Comparison of ENCODE assay signal across 18 cellular contexts in genomic region chrX:141936080-141936479, GRCh38. TPM values are rescaled to one million over a fixed set of nuclear protein-coding genes. Genes with fewer than 3 reads are reported as not detected.
DNase-seq lines count a peak whose midpoint lies in the region; ATAC-seq and TF ChIP-seq lines count a peak whose summit lies in the region.
"Had no signal": no experiment of that assay in that cellular context is flagged by ENCODE, and none has a peak within 500 bp of the region (broad histone marks: within the 10 kb centered on the region; RNA-seq: fewer than 3 reads in every experiment).

No MANE protein-coding gene starts in this region.

- no peaks in the 10 kb centered on the region for H4K20me1 ChIP-seq in GM23338 (replicated peaks; ENCODE audit: insufficient read depth)

- H3K27me3 ChIP-seq in GM23338 (ENCODE audit: insufficient read depth): no peaks in the 10 kb centered on the region
- H3K27me3 ChIP-seq: heart left ventricle had no signal

- no peak overlapping the region for H3K4me2 ChIP-seq in GM23338

- no peak overlapping the region for H3K27ac Mint-ChIP-seq in GM23338
- H3K27ac Mint-ChIP-seq in neural crest cell (ENCODE audit: unreplicated experiment): no peak overlapping the region
- H3K27ac Mint-ChIP-seq: activated naive CD8-positive, alpha-beta T cell treated with anti-CD3 and anti-CD28 coated beads, Interleukin-2, amount 10 ng/mL, durations not matched to agents 7 days and 5 days; CD14-positive monocyte had no signal

- H3K27me3 Mint-ChIP-seq in GM23338 (ENCODE audit: insufficient read depth, low read depth, poor library complexity) (no peaks in the 10 kb centered on the region), neural crest cell (ENCODE audit: low read depth) (no peaks in the 10 kb centered on the region)
- H3K27me3 Mint-ChIP-seq: activated naive CD8-positive, alpha-beta T cell treated with anti-CD3 and anti-CD28 coated beads, Interleukin-2, amount 10 ng/mL, durations not matched to agents 7 days and 5 days had no signal

- H3K27ac ChIP-seq in GM23338 (ENCODE audit: low read depth) (no peak overlapping the region), coronary artery (no peak overlapping the region)
- H3K27ac ChIP-seq: heart left ventricle had no signal

- H3K36me3 ChIP-seq in GM23338 (ENCODE audit: insufficient read depth): no peaks in the 10 kb centered on the region
- H3K36me3 ChIP-seq: heart left ventricle had no signal

- H3K9me3 Mint-ChIP-seq in GM23338 (no peaks in the 10 kb centered on the region; the same call in 2 of the 3 replicates), neural crest cell (peaks cover 4% of the 10 kb centered on the region)
- H3K9me3 Mint-ChIP-seq: activated naive CD8-positive, alpha-beta T cell treated with anti-CD3 and anti-CD28 coated beads, Interleukin-2, amount 10 ng/mL, durations not matched to agents 7 days and 5 days had no signal

- POLR2A ChIA-PET in GM10248 (lab: Yijun Ruan, JAX): no interaction called here

- CTCF ChIA-PET in GM10248 (lab: Yijun Ruan, JAX): no interaction called here

- no peaks in the 10 kb centered on the region for H3K4me1 Mint-ChIP-seq in GM23338
- no peaks in the 10 kb centered on the region for H3K4me1 Mint-ChIP-seq in neural crest cell
- H3K4me1 Mint-ChIP-seq: activated naive CD8-positive, alpha-beta T cell treated with anti-CD3 and anti-CD28 coated beads, Interleukin-2, amount 10 ng/mL, durations not matched to agents 7 days and 5 days; CD14-positive monocyte had no signal

- H3K4me3 Mint-ChIP-seq in GM23338: no peak overlapping the region
- no peak overlapping the region for H3K4me3 Mint-ChIP-seq in neural crest cell
- H3K4me3 Mint-ChIP-seq: activated naive CD8-positive, alpha-beta T cell treated with anti-CD3 and anti-CD28 coated beads, Interleukin-2, amount 10 ng/mL, durations not matched to agents 7 days and 5 days; CD14-positive monocyte had no signal

- H3K4me3 ChIP-seq in GM23338 (no peak overlapping the region), choroid plexus epithelial cell (ENCODE audit: low read depth, low read length) (no peak overlapping the region), coronary artery (no peak overlapping the region)
- H3K4me3 ChIP-seq: GM12878, heart left ventricle had no signal

- H3F3A ChIP-seq in GM23338 (replicated peaks; ENCODE audit: low read depth): no peaks in the 10 kb centered on the region

- no peaks in the 10 kb centered on the region for H3K4me1 ChIP-seq in GM23338 (ENCODE audit: insufficient read depth)
- H3K4me1 ChIP-seq: heart left ventricle had no signal

- H3K79me2 ChIP-seq in GM23338 (replicated peaks; ENCODE audit: insufficient read depth): no peaks in the 10 kb centered on the region

- no peaks in the 10 kb centered on the region for H3K9me2 ChIP-seq in GM23338 (ENCODE audit: insufficient read depth)

- DNase-seq in GM23338 (ENCODE audit: low spot score): peak; percentile 3
- peak; percentile 50 for DNase-seq in M059J (ENCODE audit: low read depth)
- DNase-seq in choroid plexus epithelial cell (ENCODE audit: low read depth): peak; percentile 19
- no peak for DNase-seq in neural crest cell (ENCODE audit: low read depth, low spot score)
- DNase-seq in coronary artery (ENCODE audit: low spot score): no peak
- DNase-seq in GM10248 (ENCODE audit: extremely low spot score): no peak
- no peak for DNase-seq in hypothalamus (lab: John Stamatoyannopoulos, UW)
- DNase-seq: activated CD4-positive, alpha-beta T cell treated with anti-CD3 and anti-CD28 coated beads, Interleukin-2, amount 50 U/mL, for 4 hours; activated naive CD8-positive, alpha-beta T cell treated with anti-CD3 and anti-CD28 coated beads, Interleukin-2, amount 10 ng/mL, durations not matched to agents 7 days and 5 days; activated T-cell treated with anti-CD3 and anti-CD28 coated beads, Interleukin-2, amount 50 U/mL, for 48 hours; erythroblast; heart left ventricle; left cardiac atrium; NCI-H2081 treated with DMSO at 0.1 percent for 48 hours had no signal

- no peaks in the 10 kb centered on the region for H3K36me3 Mint-ChIP-seq in GM23338 (ENCODE audit: low read depth)
- H3K36me3 Mint-ChIP-seq in neural crest cell (ENCODE audit: low read depth): no peaks in the 10 kb centered on the region
- H3K36me3 Mint-ChIP-seq: activated naive CD8-positive, alpha-beta T cell treated with anti-CD3 and anti-CD28 coated beads, Interleukin-2, amount 10 ng/mL, durations not matched to agents 7 days and 5 days; CD14-positive monocyte had no signal

- ATAC-seq in GM23338 (no peak), GM21786 (IDR thresholded peaks at IDR 0.05; ENCODE audit: unreplicated experiment) (no peak)
- ATAC-seq: GM12878, heart left ventricle, left cardiac atrium had no signal

- H2AFZ ChIP-seq in GM23338: no peak overlapping the region

- peak; percentile 34 to 47 for TF ChIP-seq CTCF in GM23338 (conservative IDR thresholded peaks at IDR 0.05; ENCODE audit: low read depth in 2 of 2)
- peak; percentile 34 for TF ChIP-seq CTCF in choroid plexus epithelial cell (conservative IDR thresholded peaks at IDR 0.05; ENCODE audit: low read depth, low read length)
- TF ChIP-seq CTCF in neural crest cell (conservative IDR thresholded peaks at IDR 0.05): peak; percentile 28
- TF ChIP-seq CTCF in coronary artery (IDR thresholded peaks at IDR 0.05): no peak
- TF ChIP-seq CTCF in GM10248 (IDR thresholded peaks at IDR 0.05; ENCODE audit: control extremely low read depth, extremely low read depth, low read depth, missing control alignments): no peak

TF ChIP-seq in GM23338, 12 proteins besides CTCF, POLR2A, EP300 and RAD21 (continues in another document):
- no peak for TF ChIP-seq STAT1 (IDR thresholded peaks at IDR 0.05; ENCODE audit: unreplicated experiment)
- TF ChIP-seq JUNB (IDR thresholded peaks at IDR 0.05; ENCODE audit: unreplicated experiment): no peak
- no peak for TF ChIP-seq POLR2AphosphoS5 (IDR thresholded peaks at IDR 0.05; ENCODE audit: low read depth)
- TF ChIP-seq CREB1 (CRISPR knock-in tag; IDR thresholded peaks at IDR 0.05; ENCODE audit: low read depth): no peak
- no peak for TF ChIP-seq EZH2phosphoT487 (IDR thresholded peaks at IDR 0.05; ENCODE audit: unreplicated experiment)
- TF ChIP-seq ZNF331 (CRISPR knock-in tag; IDR thresholded peaks at IDR 0.05; ENCODE audit: low read depth): no peak
- TF ChIP-seq ETS1 (IDR thresholded peaks at IDR 0.05): no peak
- no peak for TF ChIP-seq NANOG (IDR thresholded peaks at IDR 0.05; ENCODE audit: borderline replicate concordance)
- no peak for TF ChIP-seq EZH2 (IDR thresholded peaks at IDR 0.05; ENCODE audit: low read depth, unreplicated experiment)

RNA-seq across cellular contexts. Expression of gene MAGEC1, which starts 32.4 kb away (rescaled TPM):
- total RNA-seq in GM23338 (2014; rRNA removed; shearing (Covaris generic)): not detected in 2 replicates
- polyA plus RNA-seq in GM23338 (2016; fragmentation: Nextera tagmentation; extraction: Ambion mirVana): not detected in 2 replicates
- total RNA-seq in M059J (2014; rRNA removed; shearing (Covaris generic)): 0.79 and 2.0 TPM in 2 replicates
- not detected in 2 replicates for total RNA-seq in neural crest cell
- total RNA-seq: activated naive CD8-positive, alpha-beta T cell treated with anti-CD3 and anti-CD28 coated beads, Interleukin-2, amount 10 ng/mL, durations not matched to agents 7 days and 5 days; heart left ventricle; left cardiac atrium; posterior vena cava had no signal
- polyA plus RNA-seq: CD14-positive monocyte, heart left ventricle had no signal

Comparison
In these comparisons a context has a peak if more than half of its experiments do, and no peak if none do; other contexts are left out.
1. DNase-seq: peak in GM23338 (single experiment), M059J (single experiment) and choroid plexus epithelial cell (single experiment); none in neural crest cell (single experiment), coronary artery (single experiment), GM10248 (single experiment) and hypothalamus (0 of 51).
2. CTCF ChIP-seq: peak in GM23338 (2 of 2), choroid plexus epithelial cell (single experiment) and neural crest cell (single experiment); none in coronary artery (single experiment) and GM10248 (single experiment).